8 cellular contexts compared by ENCODE assay signal in genomic region chr17:67717624-67718324, GRCh38. TPM values are rescaled to one million over a fixed set of nuclear protein-coding genes. Genes with fewer than 3 reads are reported as not detected.
DNase-seq lines count a peak whose midpoint lies in the region; ATAC-seq and FAIRE-seq lines count a peak whose summit lies in the region.

NOL11 (plus strand) TSS chr17:67717936; CDS start chr17:67717948, 12 bp downstream.

- no peaks in the 10 kb centered on the region for H3K27me3 ChIP-seq in effector memory CD4-positive, alpha-beta T cell (replicated peaks; ENCODE audit: control insufficient read depth, insufficient read depth, low read length, poor library complexity, severe bottlenecking)

- H3K9me3 ChIP-seq in effector memory CD4-positive, alpha-beta T cell (ENCODE audit: control insufficient read depth, low read length), result no peaks in the 10 kb centered on the region

- peak within 1 kb of the TSS; percentile 92 for H3K27ac ChIP-seq in effector memory CD4-positive, alpha-beta T cell (ENCODE audit: insufficient read depth, low read length, poor library complexity, severe bottlenecking)

- DNase-seq in Caki2 (ENCODE audit: low read depth), result peak; percentile 99
- peak; percentile 98 for DNase-seq in HTR-8/SVneo (ENCODE audit: insufficient read length, low spot score)
- DNase-seq in NOMO-1 treated with DMSO at 0.1 percent for 48 hours (lab: John Stamatoyannopoulos, UW; ENCODE audit: unreplicated experiment), result peak; percentile 98
- DNase-seq in activated CD8-positive, alpha-beta memory T cell treated with anti-CD3 and anti-CD28 coated beads for 4 hours (ENCODE audit: low read depth in 2 of 2), result peak; percentile 99
- DNase-seq in effector memory CD4-positive, alpha-beta T cell, result peak; percentile 97 to 99 (median 99)
- peak; percentile 99 for DNase-seq in medulla oblongata (ENCODE audit: extremely low spot score)
- DNase-seq in stimulated activated CD8-positive, alpha-beta memory T cell treated with anti-CD3 and anti-CD28 coated beads, Interleukin-12 subunit alpha, Interleukin-12 subunit beta, amount 100 ng/mL, for 1 hour (ENCODE audit: low read depth), result peak; percentile 99

- peak within 1 kb of the TSS; percentile 94 for H3K4me3 ChIP-seq in effector memory CD4-positive, alpha-beta T cell (ENCODE audit: insufficient read depth, low read depth, low read length, poor library complexity, severe bottlenecking)

- peak; percentile 98 for FAIRE-seq in HTR-8/SVneo (lab: Jason Lieb, UNC)

- H3K36me3 ChIP-seq in effector memory CD4-positive, alpha-beta T cell (ENCODE audit: control insufficient read depth, insufficient read depth, low read length), result peaks cover 28% of the 10 kb centered on the region

- peaks cover 14% of the 10 kb centered on the region for H3K4me1 ChIP-seq in effector memory CD4-positive, alpha-beta T cell (ENCODE audit: control insufficient read depth, insufficient read depth, low read length, poor library complexity, severe bottlenecking)

- in situ Hi-C loops in Caki2 (cut with HindIII; ENCODE audit: low pct_unique_long_range_greater_than_20kb, low sequenced_read_pairs), result no loop called here

- ATAC-seq in GM21367 (IDR thresholded peaks at IDR 0.05; ENCODE audit: unreplicated experiment), result peak; percentile 87

RNA-seq across cellular contexts. Expression of gene NOL11, which starts in this region (rescaled TPM):
- 46.8 and 64.5 TPM in 2 replicates for total RNA-seq in Caki2 (2014; rRNA removed; shearing (Covaris generic); ENCODE audit: low replicate concordance)

Comparison
In these comparisons a context has a peak if more than half of its experiments do, and no peak if none do; other contexts are left out.
1. Peak in every context shown above with its lines: DNase-seq, ATAC-seq, H3K4me3 ChIP-seq and H3K27ac ChIP-seq.